ENCODE assay signal across 8 cellular contexts in genomic region chr9:38393128-38393809, GRCh38. TPM values are rescaled to one million over a fixed set of nuclear protein-coding genes. Genes with fewer than 3 reads are reported as not detected.
DNase-seq lines count a peak whose midpoint lies in the region; ATAC-seq, FAIRE-seq and TF ChIP-seq lines count a peak whose summit lies in the region.

No MANE protein-coding gene starts in this region.

- peak overlapping the region; percentile 95 for H3K4me3 Mint-ChIP-seq in activated CD8-positive, alpha-beta T cell treated with anti-CD3 and anti-CD28 coated beads for 36 hours

- TF ChIP-seq CTCF in activated CD8-positive, alpha-beta T cell treated with anti-CD3 and anti-CD28 coated beads for 36 hours (IDR thresholded peaks at IDR 0.05): no peak
- TF ChIP-seq CTCF in suprapubic skin (IDR thresholded peaks at IDR 0.05): no peak

- peaks cover 0 to 28% (median 17%) of the 10 kb centered on the region in 11 experiments; a peak in 10 of 22 replicates for H4K20me1 ChIP-seq in BLaER1 treated with 17β-estradiol and CSF1 and Interleukin-3, amounts not matched to agents 10 nM and 100 nM

- no peak for FAIRE-seq in H54 (lab: Jason Lieb, UNC)

- no peak for TF ChIP-seq POLR2A in suprapubic skin (IDR thresholded peaks at IDR 0.05)
- TF ChIP-seq POLR2A in H54 (IDR thresholded peaks at IDR 0.05; ENCODE audit: low read depth, low read length): no peak

- peaks cover 15 to 26% (median 21%) of the 10 kb centered on the region in 10 experiments for H3K4me1 ChIP-seq in BLaER1 treated with 17β-estradiol and CSF1 and Interleukin-3, amounts not matched to agents 10 nM and 100 nM
- H3K4me1 ChIP-seq in suprapubic skin: peaks cover 25% of the 10 kb centered on the region

- intact Hi-C loops in activated CD8-positive, alpha-beta T cell treated with anti-CD3 and anti-CD28 coated beads for 36 hours (cut with micrococcal nuclease): no loop called here

- DNase-seq in H7 (peak; percentile 44), suprapubic skin (ENCODE audit: low spot score in 2 of 2) (no peak), DMS114 treated with DMSO at 0.1 percent for 48 hours (lab: John Stamatoyannopoulos, UW; ENCODE audit: unreplicated experiment) (no peak), H54 (ENCODE audit: insufficient read length, low spot score) (no peak)
- DNase-seq in activated CD8-positive, alpha-beta T cell treated with anti-CD3 and anti-CD28 coated beads for 36 hours: peak; percentile 19

- peak overlapping the region; percentile 18 to 84 (median 76); a peak in 21 of 22 replicates for H3K27ac ChIP-seq in BLaER1 treated with 17β-estradiol and CSF1 and Interleukin-3, amounts not matched to agents 10 nM and 100 nM
- H3K27ac ChIP-seq in suprapubic skin: no peak overlapping the region

- CTCF ChIA-PET in activated CD8-positive, alpha-beta T cell treated with anti-CD3 and anti-CD28 coated beads for 36 hours (lab: Charles Lee): interaction anchor here (0.9 to 1.2 kb wide), 4 partner anchors 17 to 305 kb away, joined by 3 to 4 read pairs (median 4); no protein-coding TSS in a partner anchor

- H3K9me3 Mint-ChIP-seq in activated CD8-positive, alpha-beta T cell treated with anti-CD3 and anti-CD28 coated beads for 36 hours: peaks cover 4% of the 10 kb centered on the region

- H3K36me3 Mint-ChIP-seq in activated CD8-positive, alpha-beta T cell treated with anti-CD3 and anti-CD28 coated beads for 36 hours (ENCODE audit: low read depth): peaks cover 44% of the 10 kb centered on the region

- H3K27ac Mint-ChIP-seq in activated CD8-positive, alpha-beta T cell treated with anti-CD3 and anti-CD28 coated beads for 36 hours: peak overlapping the region; percentile 88

- no peaks in the 10 kb centered on the region for H3K27me3 Mint-ChIP-seq in activated CD8-positive, alpha-beta T cell treated with anti-CD3 and anti-CD28 coated beads for 36 hours

- H3K27me3 ChIP-seq in BLaER1 treated with 17β-estradiol and CSF1 and Interleukin-3, amounts not matched to agents 10 nM and 100 nM: no peaks in the 10 kb centered on the region
- H3K27me3 ChIP-seq in H7 (ENCODE audit: control insufficient read depth, insufficient read depth, low read length) (peaks cover 7% of the 10 kb centered on the region), suprapubic skin (no peaks in the 10 kb centered on the region)

- POLR2A ChIA-PET in activated CD8-positive, alpha-beta T cell treated with anti-CD3 and anti-CD28 coated beads for 36 hours (lab: Charles Lee): interaction anchor here (0.8 kb wide), 1 partner anchor 334 kb away, joined by 3 read pairs; no protein-coding TSS in a partner anchor

- ATAC-seq in activated CD8-positive, alpha-beta T cell treated with anti-CD3 and anti-CD28 coated beads for 36 hours: no peak
- ATAC-seq in GM21526 (IDR thresholded peaks at IDR 0.05; ENCODE audit: low FRiP score, unreplicated experiment): no peak

- no peaks in the 10 kb centered on the region for H3K9me3 ChIP-seq in BLaER1 treated with 17β-estradiol and CSF1 and Interleukin-3, amounts not matched to agents 10 nM and 100 nM (replicated peaks in 1 of 11)
- peaks cover 4% of the 10 kb centered on the region for H3K9me3 ChIP-seq in iPS-18c (ENCODE audit: control insufficient read depth, insufficient read depth, low read length)
- no peaks in the 10 kb centered on the region for H3K9me3 ChIP-seq in suprapubic skin

- H3K4me3 ChIP-seq in BLaER1 treated with 17β-estradiol and CSF1 and Interleukin-3, amounts not matched to agents 10 nM and 100 nM: peak overlapping the region; percentile 70 to 91 (median 84)
- H3K4me3 ChIP-seq in H7 (ENCODE audit: insufficient read depth, low read depth, low read length) (peak overlapping the region; percentile 95), iPS-18c (ENCODE audit: insufficient read depth, low read depth, low read length) (peak overlapping the region; percentile 72), suprapubic skin (peak overlapping the region; percentile 58)

- peak overlapping the region; percentile 75 to 89 (median 84) for H3K9ac ChIP-seq in BLaER1 treated with 17β-estradiol and CSF1 and Interleukin-3, amounts not matched to agents 10 nM and 100 nM

- peaks cover 12% of the 10 kb centered on the region for H3K4me1 Mint-ChIP-seq in activated CD8-positive, alpha-beta T cell treated with anti-CD3 and anti-CD28 coated beads for 36 hours (ENCODE audit: low read depth)

- no peak for TF ChIP-seq EP300 in suprapubic skin (IDR thresholded peaks at IDR 0.05)

- WGBS in suprapubic skin: 14% methylated on average over 2 of the region's 9 CpGs

- H3K4me2 ChIP-seq in BLaER1 treated with 17β-estradiol and CSF1 and Interleukin-3, amounts not matched to agents 10 nM and 100 nM: peak overlapping the region; percentile 91 to 99 (median 94)

- H3K36me3 ChIP-seq in BLaER1 treated with 17β-estradiol and CSF1 and Interleukin-3, amounts not matched to agents 10 nM and 100 nM: peaks cover 19 to 40% (median 31%) of the 10 kb centered on the region in 11 experiments
- peaks cover 22% of the 10 kb centered on the region for H3K36me3 ChIP-seq in H7 (replicated peaks; ENCODE audit: control insufficient read depth, insufficient read depth, low read length)
- peaks cover 22% of the 10 kb centered on the region for H3K36me3 ChIP-seq in suprapubic skin

RNA-seq across cellular contexts. Expression of gene ALDH1B1, which starts 0.8 kb away (rescaled TPM):
- total RNA-seq in H7 (2014; rRNA removed; shearing (Covaris generic)): 35.8 and 37.3 TPM in 2 replicates
- total RNA-seq in activated CD8-positive, alpha-beta T cell treated with anti-CD3 and anti-CD28 coated beads for 36 hours: 10 to 100 TPM; 23.9 to 26.5 TPM
- 1 to 10 TPM; 2.2 to 4.3 (median 3.4) TPM for total RNA-seq in suprapubic skin

RNA-seq across cellular contexts. Expression of gene IGFBPL1, which starts 31.0 kb away (rescaled TPM):
- 86.4 and 92.1 TPM in 2 replicates for total RNA-seq in H7 (2014; rRNA removed; shearing (Covaris generic))
- not detected for total RNA-seq in activated CD8-positive, alpha-beta T cell treated with anti-CD3 and anti-CD28 coated beads for 36 hours
- not detected for total RNA-seq in suprapubic skin

Comparison
In these comparisons a context has a peak if more than half of its experiments do, and no peak if none do; other contexts are left out.
1. DNase-seq: peak in H7 (single experiment) and activated CD8-positive, alpha-beta T cell treated with anti-CD3 and anti-CD28 coated beads for 36 hours (single experiment); none in suprapubic skin (0 of 2), DMS114 treated with DMSO at 0.1 percent for 48 hours (single experiment) and H54 (single experiment).
2. RNA of gene IGFBPL1, which starts 31.0 kb away (total RNA-seq): 86.4 to 92.1 TPM in H7; not detected in activated CD8-positive, alpha-beta T cell treated with anti-CD3 and anti-CD28 coated beads for 36 hours and not detected in suprapubic skin; every median in the first group is over 10 times any median in the second.
3. Peak in every context shown above with its lines, with median percentiles within 50 percentile points of each other: H3K4me3 ChIP-seq.